22 cellular contexts compared by ENCODE assay signal in genomic region chr15:56353740-56354139, GRCh38. TPM values are rescaled to one million over a fixed set of nuclear protein-coding genes. Genes with fewer than 3 reads are reported as not detected.
DNase-seq lines count a peak whose midpoint lies in the region; ATAC-seq, FAIRE-seq and TF ChIP-seq lines count a peak whose summit lies in the region.
"Had no signal": no experiment of that assay in that cellular context is flagged by ENCODE, and none has a peak within 500 bp of the region (broad histone marks: within the 10 kb centered on the region; RNA-seq: fewer than 3 reads in every experiment).

No MANE protein-coding gene starts in this region.

- no peak for ATAC-seq in A549
- ATAC-seq in left cardiac atrium, result no peak
- ATAC-seq: Right ventricle myocardium inferior had no signal

- no peaks in the 10 kb centered on the region for H3K4me1 ChIP-seq in A549
- H3K4me1 ChIP-seq: Caco-2, SJSA1 had no signal

- DNase-seq in A549 (ENCODE audit: low read depth in 1 of 2, low spot score in 1 of 2), result no peak
- DNase-seq in SK-N-MC (ENCODE audit: low read depth, low spot score), result peak; percentile 26
- DNase-seq in foreskin melanocyte, result peak; percentile 42
- no peak for DNase-seq in substantia nigra (lab: John Stamatoyannopoulos, UW)
- no peak for DNase-seq in posterior cingulate gyrus
- no peak for DNase-seq in left cardiac atrium
- DNase-seq: Caco-2; CD4-positive, alpha-beta memory T cell; DMS 273 treated with DMSO at 0.1 percent for 48 hours; DMS79 treated with DMSO at 0.1 percent for 48 hours; KG1; NCI-H1105; NCI-H146; NCI-H2029; NCI-H226; NCI-H526; SW 1271 had no signal

- no peak overlapping the region for H3K9ac ChIP-seq in SK-N-MC (ENCODE audit: insufficient read length)

- CTCF ChIA-PET in A549 (lab: Yijun Ruan, JAX), result no interaction called here

- intact Hi-C loops in posterior cingulate gyrus (cut with DNase I) (no loop called here), left cardiac atrium (cut with DNase I) (no loop called here)

- TF ChIP-seq RAD21 in A549 (conservative IDR thresholded peaks at IDR 0.05 in 1 of 2, IDR thresholded peaks at IDR 0.05 in 1 of 2), result no peak

- H3K36me3 ChIP-seq in SK-N-MC (ENCODE audit: insufficient read depth, low read length), result no peaks in the 10 kb centered on the region
- H3K36me3 ChIP-seq: BLaER1 treated with 17β-estradiol and CSF1 and Interleukin-3, amounts not matched to agents 10 nM and 100 nM; SJSA1 had no signal

- no peak for TF ChIP-seq EP300 in A549 (IDR thresholded peaks at IDR 0.05)

- POLR2A ChIA-PET in A549 (lab: Yijun Ruan, JAX), result no interaction called here

- TF ChIP-seq POLR2A in A549 (IDR thresholded peaks at IDR 0.05; ENCODE audit: low read length), result no peak

- no peak overlapping the region for H3K4me2 ChIP-seq in A549

- no peaks in the 10 kb centered on the region for H3K9me3 ChIP-seq in A549
- H3K9me3 ChIP-seq in SK-N-MC (ENCODE audit: low read depth, low read length), result no peaks in the 10 kb centered on the region
- H3K9me3 ChIP-seq: BLaER1 treated with 17β-estradiol and CSF1 and Interleukin-3, amounts not matched to agents 10 nM and 100 nM; Caco-2; SJSA1 had no signal

- FAIRE-seq in A549 (lab: Jason Lieb, UNC) (peak; percentile 79), G401.6 (lab: Jason Lieb, UNC) (peak; percentile 21)
- FAIRE-seq: GM12891 had no signal

- H3K4me3 ChIP-seq in A549 (no peak overlapping the region), SK-N-MC (0 out of 2 replicates have a peak overlapping the region, but pooled peaks have one; percentile 18)
- H3K4me3 ChIP-seq: BLaER1 treated with 17β-estradiol and CSF1 and Interleukin-3, amounts not matched to agents 10 nM and 100 nM; SJSA1 had no signal

- no peak for TF ChIP-seq CTCF in A549 (IDR thresholded peaks at IDR 0.05)

- H3K27ac ChIP-seq in A549, result no peak overlapping the region
- H3K27ac ChIP-seq in SK-N-MC, result peak overlapping the region; percentile 56; the same call in 1 of the 2 replicates
- H3K27ac ChIP-seq in substantia nigra (ENCODE audit: low read depth, low read length, poor library complexity, severe bottlenecking), result no peak overlapping the region
- H3K27ac ChIP-seq: SJSA1 had no signal

TF ChIP-seq in A549, 52 proteins besides CTCF, POLR2A, EP300 and RAD21:
- TF ChIP-seq KDM1A (IDR thresholded peaks at IDR 0.05; ENCODE audit: low read depth), result no peak

RNA-seq across cellular contexts. Expression of gene TEX9, which starts 11.5 kb away (rescaled TPM):
- polyA plus RNA-seq in A549 (2011; rRNA removed), result 8.3 and 13.3 TPM in 2 replicates
- polyA plus RNA-seq in A549 (2012; cell fraction: cytosol; rRNA removed), result 1.2 and 1.5 TPM in 2 replicates
- polyA plus RNA-seq in A549 (2012; cell fraction: nucleus; rRNA removed), result 1.2 and 2.8 TPM in 2 replicates
- 7.7 to 9.8 TPM (median 8.5 TPM) in 3 replicates for polyA plus RNA-seq in A549 (2017; fragmentation: RNase III; extraction: RNeasy Plus Mini Kit Qiagen cat#74134 plus additional on column Dnase treatment)
- polyA minus RNA-seq in A549 (2011; rRNA and poly(A)+ RNA removed), result 11.3 and 12.4 TPM in 2 replicates
- 1 to 10 TPM; 1.1 to 1.5 TPM for total RNA-seq in left cardiac atrium

Comparison
In these comparisons a context has a peak if more than half of its experiments do, and no peak if none do; other contexts are left out.
1. DNase-seq: peak in SK-N-MC (single experiment) and foreskin melanocyte (single experiment); none in A549 (0 of 2), substantia nigra (0 of 49), posterior cingulate gyrus (0 of 10) and left cardiac atrium (single experiment).